31 cellular contexts compared by ENCODE assay signal in genomic region chr1:31264790-31265386, GRCh38. TPM values are rescaled to one million over a fixed set of nuclear protein-coding genes. Genes with fewer than 3 reads are reported as not detected.
A peak's percentile ranks its signal among the peaks of the same experiment; 100 is the strongest.
DNase-seq lines count a peak whose midpoint lies in the region; ATAC-seq, FAIRE-seq and TF ChIP-seq lines count a peak whose summit lies in the region.
"Had no signal": no experiment of that assay in that cellular context is flagged by ENCODE, and none has a peak within 500 bp of the region (broad histone marks: within the 10 kb centered on the region; RNA-seq: fewer than 3 reads in every experiment).

No MANE protein-coding gene starts in this region.

- ATAC-seq in heart right ventricle = peak in 7 of 8 donors; percentile 42 to 88 (median 70)
- peak; percentile 68 to 94 (median 86) for ATAC-seq in pancreas
- no peak for ATAC-seq in GM21360 (IDR thresholded peaks at IDR 0.05; ENCODE audit: unreplicated experiment)
- no peak for ATAC-seq in GM23338
- ATAC-seq: activated CD4-positive, alpha-beta T cell treated with anti-CD3 and anti-CD28 coated beads for 36 hours; activated naive CD4-positive, alpha-beta T cell treated with anti-CD3 and anti-CD28 coated beads, Interleukin-2, amount 50 U/mL, for 72 hours; effector memory CD8-positive, alpha-beta T cell; upper lobe of right lung had no signal

- no peak overlapping the region for H3K4me3 Mint-ChIP-seq in GM23338
- H3K4me3 Mint-ChIP-seq: activated CD4-positive, alpha-beta T cell treated with anti-CD3 and anti-CD28 coated beads for 36 hours; effector memory CD8-positive, alpha-beta T cell had no signal

- H3K79me2 ChIP-seq in GM23338 (replicated peaks; ENCODE audit: insufficient read depth) = no peaks in the 10 kb centered on the region

- no peak for FAIRE-seq in pancreas (lab: Jason Lieb, UNC)
- FAIRE-seq: GM12892 had no signal

- H3K9me3 ChIP-seq in heart right ventricle (no peaks in the 10 kb centered on the region), pancreas (no peaks in the 10 kb centered on the region), vagina (no peaks in the 10 kb centered on the region)
- H3K9me3 ChIP-seq: BLaER1 treated with 17β-estradiol and CSF1 and Interleukin-3, amounts not matched to agents 10 nM and 100 nM; upper lobe of right lung had no signal

- H3K4me1 ChIP-seq in heart right ventricle (peaks cover 0 to 11% (median 0%) of the 10 kb centered on the region in 9 donors), pancreas (peaks cover 0 to 5% (median 0%) of the 10 kb centered on the region in 3 donors), vagina (no peaks in the 10 kb centered on the region), GM23338 (ENCODE audit: insufficient read depth) (no peaks in the 10 kb centered on the region)
- H3K4me1 ChIP-seq: BLaER1 treated with 17β-estradiol and CSF1 and Interleukin-3, amounts not matched to agents 10 nM and 100 nM; upper lobe of right lung had no signal

- H3K27me3 ChIP-seq in heart right ventricle (no peaks in the 10 kb centered on the region), pancreas (no peaks in the 10 kb centered on the region), vagina (no peaks in the 10 kb centered on the region), GM23338 (ENCODE audit: insufficient read depth) (no peaks in the 10 kb centered on the region)
- H3K27me3 ChIP-seq: BLaER1 treated with 17β-estradiol and CSF1 and Interleukin-3, amounts not matched to agents 10 nM and 100 nM; upper lobe of right lung had no signal

- H3K36me3 ChIP-seq in heart right ventricle = peaks cover 0 to 100% (median 46%) of the 10 kb centered on the region in 9 donors
- peaks cover 0 to 17% (median 4%) of the 10 kb centered on the region in 3 donors for H3K36me3 ChIP-seq in pancreas
- peaks cover 0 to 41% of the 10 kb centered on the region in 2 donors for H3K36me3 ChIP-seq in vagina
- peaks cover 70% of the 10 kb centered on the region for H3K36me3 ChIP-seq in GM23338 (ENCODE audit: insufficient read depth)

- intact Hi-C loops in heart right ventricle (cut with DNase I) = no loop called here
- intact Hi-C loops in pancreas (cut with DNase I) = no loop called here
- intact Hi-C loops in vagina (cut with DNase I) = no loop called here

- H3K36me3 Mint-ChIP-seq in GM23338 (ENCODE audit: low read depth) = peaks cover 92% of the 10 kb centered on the region

- H3K4me1 Mint-ChIP-seq in GM23338 = no peaks in the 10 kb centered on the region
- H3K4me1 Mint-ChIP-seq: activated CD4-positive, alpha-beta T cell treated with anti-CD3 and anti-CD28 coated beads for 36 hours had no signal

- H3K4me3 ChIP-seq in heart right ventricle (no peak overlapping the region), pancreas (no peak overlapping the region), vagina (no peak overlapping the region), GM23338 (no peak overlapping the region)
- H3K4me3 ChIP-seq: BLaER1 treated with 17β-estradiol and CSF1 and Interleukin-3, amounts not matched to agents 10 nM and 100 nM; PC-9; upper lobe of right lung had no signal

- no peak for TF ChIP-seq CTCF in heart right ventricle (IDR thresholded peaks at IDR 0.05)
- TF ChIP-seq CTCF in pancreas (IDR thresholded peaks at IDR 0.05) = no peak
- TF ChIP-seq CTCF in vagina (IDR thresholded peaks at IDR 0.05) = no peak
- no peak for TF ChIP-seq CTCF in GM23338 (conservative IDR thresholded peaks at IDR 0.05; ENCODE audit: low read depth in 2 of 2)

- no peak overlapping the region for H3K4me2 ChIP-seq in GM23338
- H3K4me2 ChIP-seq: BLaER1 treated with 17β-estradiol and CSF1 and Interleukin-3, amounts not matched to agents 10 nM and 100 nM; PC-9 had no signal

- no peaks in the 10 kb centered on the region for H3K9me3 Mint-ChIP-seq in GM23338
- H3K9me3 Mint-ChIP-seq: activated naive CD4-positive, alpha-beta T cell treated with anti-CD3 and anti-CD28 coated beads, Interleukin-2, amount 50 U/mL, for 72 hours; effector memory CD8-positive, alpha-beta T cell had no signal

- DNase-seq in DMS 273 (lab: John Stamatoyannopoulos, UW; ENCODE audit: unreplicated experiment) (peak; percentile 50), DMS 273 treated with DMSO at 0.1 percent for 48 hours (lab: John Stamatoyannopoulos, UW) (no peak), NCI-H2171 treated with DMSO at 0.1 percent for 48 hours (lab: John Stamatoyannopoulos, UW) (peak; percentile 40), heart right ventricle (peak; percentile 15 to 32), pancreas (peak in 4 of 6 donors; percentile 27 to 76 (median 73)), vagina (ENCODE audit: extremely low spot score in 2 of 2) (no peak), GM23338 (ENCODE audit: low spot score) (no peak)
- DNase-seq: activated CD4-positive, alpha-beta T cell treated with anti-CD3 and anti-CD28 coated beads for 36 hours; activated CD8-positive, alpha-beta memory T cell treated with anti-CD3 and anti-CD28 coated beads for 24 hours; activated T-cell treated with anti-CD3 and anti-CD28 coated beads for 4 hours; anterior cingulate cortex; cortex of kidney; DMS53; effector memory CD8-positive, alpha-beta T cell; NCI-H1105; NCI-H1930; NCI-H526 treated with DMSO at 0.1 percent for 48 hours; PC-9; stimulated activated CD4-positive, alpha-beta T cell treated with anti-CD3 and anti-CD28 coated beads, Interleukin-15, amount 100 ng/mL, for 24 hours; stimulated activated CD4-positive, alpha-beta T cell treated with anti-CD3 and anti-CD28 coated beads, Interleukin-4, amount 100 ng/mL, for 4 hours; upper lobe of right lung had no signal

- no peak for TF ChIP-seq POLR2A in vagina (IDR thresholded peaks at IDR 0.05)

- peaks cover 20% of the 10 kb centered on the region for H4K20me1 ChIP-seq in GM23338 (replicated peaks; ENCODE audit: insufficient read depth)

- H3F3A ChIP-seq in GM23338 (replicated peaks; ENCODE audit: low read depth) = no peaks in the 10 kb centered on the region; the same call in 1 of the 2 replicates

- H3K27me3 Mint-ChIP-seq in GM23338 (ENCODE audit: insufficient read depth, low read depth, poor library complexity) = peaks cover 3% of the 10 kb centered on the region
- H3K27me3 Mint-ChIP-seq: activated CD4-positive, alpha-beta T cell treated with anti-CD3 and anti-CD28 coated beads for 36 hours; effector memory CD8-positive, alpha-beta T cell; progenitor cell of endocrine pancreas had no signal

- no peak overlapping the region for H2AFZ ChIP-seq in GM23338
- H2AFZ ChIP-seq: PC-9 had no signal

- no peak overlapping the region for H3K27ac Mint-ChIP-seq in GM23338
- H3K27ac Mint-ChIP-seq: activated CD4-positive, alpha-beta T cell treated with anti-CD3 and anti-CD28 coated beads for 36 hours; effector memory CD8-positive, alpha-beta T cell; progenitor cell of endocrine pancreas had no signal

- WGBS in heart right ventricle, 2 donors = 68 to 85% methylated on average over 1 of the region's 1 CpG
- 18 to 24% methylated on average over 1 of the region's 1 CpG for WGBS in pancreas, 2 donors

- peak overlapping the region in 4 of 10 donors; percentile 1 to 37 (median 16) for H3K27ac ChIP-seq in heart right ventricle
- no peak overlapping the region for H3K27ac ChIP-seq in pancreas
- H3K27ac ChIP-seq in vagina = no peak overlapping the region
- no peak overlapping the region for H3K27ac ChIP-seq in GM23338 (ENCODE audit: low read depth)
- H3K27ac ChIP-seq: 22Rv1; BLaER1 treated with 17β-estradiol and CSF1 and Interleukin-3, amounts not matched to agents 10 nM and 100 nM; PC-9; upper lobe of right lung had no signal

- H3K9me2 ChIP-seq in GM23338 (ENCODE audit: insufficient read depth) = no peaks in the 10 kb centered on the region

TF ChIP-seq in GM23338, 12 proteins besides CTCF, POLR2A, EP300 and RAD21:
- TF ChIP-seq POLR2AphosphoS5 (IDR thresholded peaks at IDR 0.05; ENCODE audit: low read depth) (no peak), EZH2 (IDR thresholded peaks at IDR 0.05; ENCODE audit: low read depth, unreplicated experiment) (no peak), CREB1 (CRISPR knock-in tag; IDR thresholded peaks at IDR 0.05; ENCODE audit: low read depth) (no peak), EZH2phosphoT487 (IDR thresholded peaks at IDR 0.05; ENCODE audit: unreplicated experiment) (no peak)

RNA-seq across cellular contexts. Expression of gene NKAIN1, which starts 25.2 kb away (rescaled TPM):
- under 1 TPM in 3 of 10 donors, not detected in 7; 0.15 to 0.45 (median 0.28) TPM for total RNA-seq in heart right ventricle
- polyA plus RNA-seq in heart right ventricle = under 1 TPM in 1 of 2 donors, not detected in 1; 0.07 TPM
- total RNA-seq in pancreas = under 1 TPM in 4 of 6 donors, not detected in 2; 0.12 to 0.23 (median 0.15) TPM
- under 1 TPM; 0.27 to 0.73 TPM for polyA plus RNA-seq in pancreas
- not detected for total RNA-seq in vagina
- 38.4 and 56.7 TPM in 2 replicates for total RNA-seq in GM23338 (2014; rRNA removed; shearing (Covaris generic))
- polyA plus RNA-seq in GM23338 (2016; fragmentation: Nextera tagmentation; extraction: Ambion mirVana) = 14.7 and 18.1 TPM in 2 replicates
- total RNA-seq: activated CD4-positive, alpha-beta T cell treated with anti-CD3 and anti-CD28 coated beads for 36 hours; activated naive CD4-positive, alpha-beta T cell treated with anti-CD3 and anti-CD28 coated beads, Interleukin-2, amount 50 U/mL, for 72 hours; glomerular endothelial cell; liver; mesenteric fat pad; T-helper 2 cell treated with Interferon-gamma antibody and Interleukin-4, amounts not matched to agents 100 ng/mL and 5 ng/mL, for 36 hours; upper lobe of right lung had no signal
- polyA plus RNA-seq: liver had no signal

RNA-seq across cellular contexts. Expression of gene SNRNP40, which starts 31.7 kb away (rescaled TPM):
- total RNA-seq in heart right ventricle (10 to 100 TPM; 15.9 to 25.3 (median 18.7) TPM), pancreas (10 to 100 TPM in 5 of 6 donors, 1 to 10 TPM in 1; 9.4 to 17.3 (median 15.5) TPM), vagina (38.1 TPM)
- polyA plus RNA-seq in heart right ventricle (10 to 100 TPM in 1 of 2 donors, 1 to 10 TPM in 1; 9.7 to 14.0 TPM), pancreas (10 to 100 TPM in 1 of 2 donors, 1 to 10 TPM in 1; 8.7 to 20.5 TPM), GM23338 (2016; fragmentation: Nextera tagmentation; extraction: Ambion mirVana) (84.3 and 90.0 TPM in 2 replicates)
- total RNA-seq in GM23338 (2014; rRNA removed; shearing (Covaris generic)) = 117 and 135 TPM in 2 replicates

RNA-seq across cellular contexts. Expression of gene ZCCHC17, which starts 31.9 kb away (rescaled TPM):
- total RNA-seq in heart right ventricle (10 to 100 TPM in 9 of 10 donors, 1 to 10 TPM in 1; 10.0 to 16.6 (median 13.2) TPM), pancreas (10 to 100 TPM in 1 of 6 donors, 1 to 10 TPM in 5; 5.6 to 11.4 (median 8.2) TPM), vagina (17.4 TPM)
- polyA plus RNA-seq in heart right ventricle (10 to 100 TPM; 15.7 to 26.6 TPM), pancreas (10 to 100 TPM; 11.1 to 20.3 TPM), GM23338 (2016; fragmentation: Nextera tagmentation; extraction: Ambion mirVana) (125 and 134 TPM in 2 replicates)
- total RNA-seq in GM23338 (2014; rRNA removed; shearing (Covaris generic)) = 40.1 and 43.7 TPM in 2 replicates

Comparison
In these comparisons a context has a peak if more than half of its experiments do, and no peak if none do; other contexts are left out.
1. DNase-seq: peak in DMS 273 (single experiment), NCI-H2171 treated with DMSO at 0.1 percent for 48 hours (single experiment), heart right ventricle (2 of 2) and pancreas (4 of 6); none in DMS 273 treated with DMSO at 0.1 percent for 48 hours (single experiment), vagina (0 of 2) and GM23338 (single experiment).
2. ATAC-seq: peak in heart right ventricle (7 of 8) and pancreas (4 of 4); none in GM21360 (single experiment) and GM23338 (single experiment).
3. RNA of gene NKAIN1, which starts 25.2 kb away (total RNA-seq): 38.4 to 56.7 TPM in GM23338; 0.12 to 0.23 TPM in pancreas, 0.15 to 0.45 TPM in heart right ventricle and not detected in vagina (single experiment); every median in the first group is over 10 times any median in the second.